1 cellular context compared by ENCODE assay signal in the genomic region with DNA sequence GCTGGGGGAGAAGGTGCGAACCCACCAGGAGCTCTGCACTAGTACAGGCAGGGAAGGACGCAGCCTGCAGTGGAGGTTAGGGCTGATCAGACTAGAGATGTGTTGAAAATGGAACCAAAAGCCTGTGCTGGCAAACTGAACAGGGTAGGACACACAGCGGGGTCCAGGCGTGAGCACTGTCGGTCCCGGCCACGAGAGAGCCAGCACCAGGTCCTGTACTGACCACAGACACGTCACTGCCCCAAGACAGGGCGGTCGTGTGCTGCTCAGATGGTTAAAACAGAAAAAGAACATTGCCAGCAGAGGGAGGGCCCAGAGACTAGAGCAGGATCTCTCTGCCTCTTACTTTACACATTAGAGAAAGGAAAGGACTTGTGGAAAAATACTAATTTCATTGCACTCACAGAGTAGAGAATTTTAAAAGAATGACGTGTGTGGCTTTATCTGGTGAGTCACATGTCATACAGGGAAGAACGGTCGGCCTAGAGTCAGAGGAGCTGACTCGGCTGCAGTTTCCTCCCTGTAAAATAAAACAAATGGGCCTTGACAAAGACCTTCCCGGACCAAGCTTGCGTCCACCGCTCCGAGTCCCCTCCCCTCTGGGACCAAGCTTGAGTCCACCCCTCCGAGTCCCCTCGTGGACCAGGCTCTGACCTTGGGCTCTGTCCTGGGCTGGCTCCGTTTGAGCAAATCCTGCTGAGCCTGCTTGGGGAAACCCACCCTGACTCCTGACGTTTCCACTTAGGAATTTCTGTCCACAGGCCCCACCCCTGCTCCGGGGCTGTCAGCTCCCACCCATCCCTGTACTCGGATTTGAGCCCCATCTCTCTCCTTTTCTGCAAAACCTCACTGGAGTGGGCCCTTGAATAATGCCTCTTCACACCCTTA.
A peak's percentile ranks its signal among the peaks of the same experiment; 100 is the strongest.
TF ChIP-seq lines count a peak whose summit lies in the region.

No MANE protein-coding gene starts in this region.

TF ChIP-seq in HepG2, 621 proteins besides CTCF, POLR2A, EP300 and RAD21 (continued from another document and continues in another):
- TF ChIP-seq, protein P1, sequence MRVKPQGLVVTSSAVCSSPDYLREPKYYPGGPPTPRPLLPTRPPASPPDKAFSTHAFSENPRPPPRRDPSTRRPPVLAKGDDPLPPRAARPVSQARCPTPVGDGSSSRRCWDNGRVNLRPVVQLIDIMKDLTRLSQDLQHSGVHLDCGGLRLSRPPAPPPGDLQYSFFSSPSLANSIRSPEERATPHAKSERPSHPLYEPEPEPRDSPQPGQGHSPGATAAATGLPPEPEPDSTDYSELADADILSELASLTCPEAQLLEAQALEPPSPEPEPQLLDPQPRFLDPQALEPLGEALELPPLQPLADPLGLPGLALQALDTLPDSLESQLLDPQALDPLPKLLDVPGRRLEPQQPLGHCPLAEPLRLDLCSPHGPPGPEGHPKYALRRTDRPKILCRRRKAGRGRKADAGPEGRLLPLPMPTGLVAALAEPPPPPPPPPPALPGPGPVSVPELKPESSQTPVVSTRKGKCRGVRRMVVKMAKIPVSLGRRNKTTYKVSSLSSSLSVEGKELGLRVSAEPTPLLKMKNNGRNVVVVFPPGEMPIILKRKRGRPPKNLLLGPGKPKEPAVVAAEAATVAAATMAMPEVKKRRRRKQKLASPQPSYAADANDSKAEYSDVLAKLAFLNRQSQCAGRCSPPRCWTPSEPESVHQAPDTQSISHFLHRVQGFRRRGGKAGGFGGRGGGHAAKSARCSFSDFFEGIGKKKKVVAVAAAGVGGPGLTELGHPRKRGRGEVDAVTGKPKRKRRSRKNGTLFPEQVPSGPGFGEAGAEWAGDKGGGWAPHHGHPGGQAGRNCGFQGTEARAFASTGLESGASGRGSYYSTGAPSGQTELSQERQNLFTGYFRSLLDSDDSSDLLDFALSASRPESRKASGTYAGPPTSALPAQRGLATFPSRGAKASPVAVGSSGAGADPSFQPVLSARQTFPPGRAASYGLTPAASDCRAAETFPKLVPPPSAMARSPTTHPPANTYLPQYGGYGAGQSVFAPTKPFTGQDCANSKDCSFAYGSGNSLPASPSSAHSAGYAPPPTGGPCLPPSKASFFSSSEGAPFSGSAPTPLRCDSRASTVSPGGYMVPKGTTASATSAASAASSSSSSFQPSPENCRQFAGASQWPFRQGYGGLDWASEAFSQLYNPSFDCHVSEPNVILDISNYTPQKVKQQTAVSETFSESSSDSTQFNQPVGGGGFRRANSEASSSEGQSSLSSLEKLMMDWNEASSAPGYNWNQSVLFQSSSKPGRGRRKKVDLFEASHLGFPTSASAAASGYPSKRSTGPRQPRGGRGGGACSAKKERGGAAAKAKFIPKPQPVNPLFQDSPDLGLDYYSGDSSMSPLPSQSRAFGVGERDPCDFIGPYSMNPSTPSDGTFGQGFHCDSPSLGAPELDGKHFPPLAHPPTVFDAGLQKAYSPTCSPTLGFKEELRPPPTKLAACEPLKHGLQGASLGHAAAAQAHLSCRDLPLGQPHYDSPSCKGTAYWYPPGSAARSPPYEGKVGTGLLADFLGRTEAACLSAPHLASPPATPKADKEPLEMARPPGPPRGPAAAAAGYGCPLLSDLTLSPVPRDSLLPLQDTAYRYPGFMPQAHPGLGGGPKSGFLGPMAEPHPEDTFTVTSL (CRISPR knock-in tag; IDR thresholded peaks at IDR 0.05; ENCODE audit: borderline replicate concordance): no peak
- TF ChIP-seq KDM5B (CRISPR knock-in tag; IDR thresholded peaks at IDR 0.05; ENCODE audit: borderline replicate concordance): peak; percentile 84
- no peak for TF ChIP-seq ATF7-NPFF (CRISPR knock-in tag; IDR thresholded peaks at IDR 0.05; ENCODE audit: low read depth)
- TF ChIP-seq, protein P2, sequence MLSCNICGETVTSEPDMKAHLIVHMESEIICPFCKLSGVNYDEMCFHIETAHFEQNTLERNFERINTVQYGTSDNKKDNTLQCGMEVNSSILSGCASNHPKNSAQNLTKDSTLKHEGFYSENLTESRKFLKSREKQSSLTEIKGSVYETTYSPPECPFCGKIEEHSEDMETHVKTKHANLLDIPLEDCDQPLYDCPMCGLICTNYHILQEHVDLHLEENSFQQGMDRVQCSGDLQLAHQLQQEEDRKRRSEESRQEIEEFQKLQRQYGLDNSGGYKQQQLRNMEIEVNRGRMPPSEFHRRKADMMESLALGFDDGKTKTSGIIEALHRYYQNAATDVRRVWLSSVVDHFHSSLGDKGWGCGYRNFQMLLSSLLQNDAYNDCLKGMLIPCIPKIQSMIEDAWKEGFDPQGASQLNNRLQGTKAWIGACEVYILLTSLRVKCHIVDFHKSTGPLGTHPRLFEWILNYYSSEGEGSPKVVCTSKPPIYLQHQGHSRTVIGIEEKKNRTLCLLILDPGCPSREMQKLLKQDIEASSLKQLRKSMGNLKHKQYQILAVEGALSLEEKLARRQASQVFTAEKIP (CRISPR knock-in tag; IDR thresholded peaks at IDR 0.05; ENCODE audit: borderline replicate concordance): no peak
- TF ChIP-seq ZNF776 (CRISPR knock-in tag; IDR thresholded peaks at IDR 0.05): no peak
- TF ChIP-seq NFE2 (CRISPR knock-in tag; IDR thresholded peaks at IDR 0.05): no peak
- peak; percentile 5; the same call in 1 of the 2 replicates for TF ChIP-seq HOXA3 (CRISPR knock-in tag; IDR thresholded peaks at IDR 0.05)
- TF ChIP-seq, protein P3, sequence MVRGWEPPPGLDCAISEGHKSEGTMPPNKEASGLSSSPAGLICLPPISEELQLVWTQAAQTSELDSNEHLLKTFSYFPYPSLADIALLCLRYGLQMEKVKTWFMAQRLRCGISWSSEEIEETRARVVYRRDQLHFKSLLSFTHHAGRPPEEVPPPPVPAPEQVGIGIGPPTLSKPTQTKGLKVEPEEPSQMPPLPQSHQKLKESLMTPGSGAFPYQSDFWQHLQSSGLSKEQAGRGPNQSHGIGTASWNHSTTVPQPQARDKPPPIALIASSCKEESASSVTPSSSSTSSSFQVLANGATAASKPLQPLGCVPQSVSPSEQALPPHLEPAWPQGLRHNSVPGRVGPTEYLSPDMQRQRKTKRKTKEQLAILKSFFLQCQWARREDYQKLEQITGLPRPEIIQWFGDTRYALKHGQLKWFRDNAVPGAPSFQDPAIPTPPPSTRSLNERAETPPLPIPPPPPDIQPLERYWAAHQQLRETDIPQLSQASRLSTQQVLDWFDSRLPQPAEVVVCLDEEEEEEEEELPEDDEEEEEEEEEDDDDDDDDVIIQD (CRISPR knock-in tag; IDR thresholded peaks at IDR 0.05; ENCODE audit: low read depth): 0 out of 2 replicates have a peak, but pooled peaks have one; percentile 12
- 0 out of 2 replicates have a peak, but pooled peaks have one; percentile 8 for TF ChIP-seq BHLHE40 (IDR thresholded peaks at IDR 0.05; ENCODE audit: low read length)
- TF ChIP-seq ZFP1 (CRISPR knock-in tag; IDR thresholded peaks at IDR 0.05): no peak
- TF ChIP-seq, protein P4, sequence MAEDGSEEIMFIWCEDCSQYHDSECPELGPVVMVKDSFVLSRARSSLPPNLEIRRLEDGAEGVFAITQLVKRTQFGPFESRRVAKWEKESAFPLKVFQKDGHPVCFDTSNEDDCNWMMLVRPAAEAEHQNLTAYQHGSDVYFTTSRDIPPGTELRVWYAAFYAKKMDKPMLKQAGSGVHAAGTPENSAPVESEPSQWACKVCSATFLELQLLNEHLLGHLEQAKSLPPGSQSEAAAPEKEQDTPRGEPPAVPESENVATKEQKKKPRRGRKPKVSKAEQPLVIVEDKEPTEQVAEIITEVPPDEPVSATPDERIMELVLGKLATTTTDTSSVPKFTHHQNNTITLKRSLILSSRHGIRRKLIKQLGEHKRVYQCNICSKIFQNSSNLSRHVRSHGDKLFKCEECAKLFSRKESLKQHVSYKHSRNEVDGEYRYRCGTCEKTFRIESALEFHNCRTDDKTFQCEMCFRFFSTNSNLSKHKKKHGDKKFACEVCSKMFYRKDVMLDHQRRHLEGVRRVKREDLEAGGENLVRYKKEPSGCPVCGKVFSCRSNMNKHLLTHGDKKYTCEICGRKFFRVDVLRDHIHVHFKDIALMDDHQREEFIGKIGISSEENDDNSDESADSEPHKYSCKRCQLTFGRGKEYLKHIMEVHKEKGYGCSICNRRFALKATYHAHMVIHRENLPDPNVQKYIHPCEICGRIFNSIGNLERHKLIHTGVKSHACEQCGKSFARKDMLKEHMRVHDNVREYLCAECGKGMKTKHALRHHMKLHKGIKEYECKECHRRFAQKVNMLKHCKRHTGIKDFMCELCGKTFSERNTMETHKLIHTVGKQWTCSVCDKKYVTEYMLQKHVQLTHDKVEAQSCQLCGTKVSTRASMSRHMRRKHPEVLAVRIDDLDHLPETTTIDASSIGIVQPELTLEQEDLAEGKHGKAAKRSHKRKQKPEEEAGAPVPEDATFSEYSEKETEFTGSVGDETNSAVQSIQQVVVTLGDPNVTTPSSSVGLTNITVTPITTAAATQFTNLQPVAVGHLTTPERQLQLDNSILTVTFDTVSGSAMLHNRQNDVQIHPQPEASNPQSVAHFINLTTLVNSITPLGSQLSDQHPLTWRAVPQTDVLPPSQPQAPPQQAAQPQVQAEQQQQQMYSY (CRISPR knock-in tag; IDR thresholded peaks at IDR 0.05): no peak
- no peak for TF ChIP-seq ZSCAN22 (CRISPR knock-in tag; IDR thresholded peaks at IDR 0.05)
- no peak for TF ChIP-seq ZNF44 (CRISPR knock-in tag; IDR thresholded peaks at IDR 0.05)
- TF ChIP-seq, protein P5, sequence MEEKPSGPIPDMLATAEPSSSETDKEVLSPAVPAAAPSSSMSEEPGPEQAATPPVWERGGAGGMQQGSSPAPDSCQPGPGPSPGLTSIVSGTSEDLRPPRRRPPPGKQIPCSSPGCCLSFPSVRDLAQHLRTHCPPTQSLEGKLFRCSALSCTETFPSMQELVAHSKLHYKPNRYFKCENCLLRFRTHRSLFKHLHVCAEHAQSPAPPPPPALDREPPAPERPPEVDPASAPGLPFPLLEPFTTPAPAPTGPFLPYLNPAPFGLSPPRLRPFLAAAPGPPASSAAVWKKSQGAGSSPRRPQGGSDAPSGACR (CRISPR knock-in tag; IDR thresholded peaks at IDR 0.05): peak; percentile 71; the same call in 1 of the 2 replicates
- TF ChIP-seq, protein P6, sequence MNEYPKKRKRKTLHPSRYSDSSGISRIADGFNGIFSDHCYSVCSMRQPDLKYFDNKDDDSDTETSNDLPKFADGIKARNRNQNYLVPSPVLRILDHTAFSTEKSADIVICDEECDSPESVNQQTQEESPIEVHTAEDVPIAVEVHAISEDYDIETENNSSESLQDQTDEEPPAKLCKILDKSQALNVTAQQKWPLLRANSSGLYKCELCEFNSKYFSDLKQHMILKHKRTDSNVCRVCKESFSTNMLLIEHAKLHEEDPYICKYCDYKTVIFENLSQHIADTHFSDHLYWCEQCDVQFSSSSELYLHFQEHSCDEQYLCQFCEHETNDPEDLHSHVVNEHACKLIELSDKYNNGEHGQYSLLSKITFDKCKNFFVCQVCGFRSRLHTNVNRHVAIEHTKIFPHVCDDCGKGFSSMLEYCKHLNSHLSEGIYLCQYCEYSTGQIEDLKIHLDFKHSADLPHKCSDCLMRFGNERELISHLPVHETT (CRISPR knock-in tag; conservative IDR thresholded peaks at IDR 0.05): no peak
- TF ChIP-seq TEAD2 (CRISPR knock-in tag; IDR thresholded peaks at IDR 0.05): no peak
- TF ChIP-seq ZNF501 (CRISPR knock-in tag; IDR thresholded peaks at IDR 0.05): peak; percentile 69
- TF ChIP-seq MED8 (CRISPR knock-in tag; IDR thresholded peaks at IDR 0.05; ENCODE audit: insufficient replicate concordance): no peak
- TF ChIP-seq ZFP90 (CRISPR knock-in tag; IDR thresholded peaks at IDR 0.05; ENCODE audit: borderline replicate concordance): no peak; the same call in 1 of the 2 replicates
- no peak; the same call in 1 of the 2 replicates for TF ChIP-seq ZBTB20 (CRISPR knock-in tag; IDR thresholded peaks at IDR 0.05; ENCODE audit: borderline replicate concordance, low read depth)
- TF ChIP-seq, protein P7, sequence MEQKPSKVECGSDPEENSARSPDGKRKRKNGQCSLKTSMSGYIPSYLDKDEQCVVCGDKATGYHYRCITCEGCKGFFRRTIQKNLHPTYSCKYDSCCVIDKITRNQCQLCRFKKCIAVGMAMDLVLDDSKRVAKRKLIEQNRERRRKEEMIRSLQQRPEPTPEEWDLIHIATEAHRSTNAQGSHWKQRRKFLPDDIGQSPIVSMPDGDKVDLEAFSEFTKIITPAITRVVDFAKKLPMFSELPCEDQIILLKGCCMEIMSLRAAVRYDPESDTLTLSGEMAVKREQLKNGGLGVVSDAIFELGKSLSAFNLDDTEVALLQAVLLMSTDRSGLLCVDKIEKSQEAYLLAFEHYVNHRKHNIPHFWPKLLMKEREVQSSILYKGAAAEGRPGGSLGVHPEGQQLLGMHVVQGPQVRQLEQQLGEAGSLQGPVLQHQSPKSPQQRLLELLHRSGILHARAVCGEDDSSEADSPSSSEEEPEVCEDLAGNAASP (CRISPR knock-in tag; IDR thresholded peaks at IDR 0.05; ENCODE audit: borderline replicate concordance): peak; percentile 54; the same call in 1 of the 2 replicates
- no peak for TF ChIP-seq ZNF563 (CRISPR knock-in tag; IDR thresholded peaks at IDR 0.05)
- TF ChIP-seq, protein P8, sequence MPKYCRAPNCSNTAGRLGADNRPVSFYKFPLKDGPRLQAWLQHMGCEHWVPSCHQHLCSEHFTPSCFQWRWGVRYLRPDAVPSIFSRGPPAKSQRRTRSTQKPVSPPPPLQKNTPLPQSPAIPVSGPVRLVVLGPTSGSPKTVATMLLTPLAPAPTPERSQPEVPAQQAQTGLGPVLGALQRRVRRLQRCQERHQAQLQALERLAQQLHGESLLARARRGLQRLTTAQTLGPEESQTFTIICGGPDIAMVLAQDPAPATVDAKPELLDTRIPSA (CRISPR knock-in tag; IDR thresholded peaks at IDR 0.05; ENCODE audit: borderline replicate concordance): no peak
- no peak for TF ChIP-seq KLF12 (CRISPR knock-in tag; IDR thresholded peaks at IDR 0.05; ENCODE audit: borderline replicate concordance)
- TF ChIP-seq RFX1 (IDR thresholded peaks at IDR 0.05): no peak
- TF ChIP-seq, protein P9, sequence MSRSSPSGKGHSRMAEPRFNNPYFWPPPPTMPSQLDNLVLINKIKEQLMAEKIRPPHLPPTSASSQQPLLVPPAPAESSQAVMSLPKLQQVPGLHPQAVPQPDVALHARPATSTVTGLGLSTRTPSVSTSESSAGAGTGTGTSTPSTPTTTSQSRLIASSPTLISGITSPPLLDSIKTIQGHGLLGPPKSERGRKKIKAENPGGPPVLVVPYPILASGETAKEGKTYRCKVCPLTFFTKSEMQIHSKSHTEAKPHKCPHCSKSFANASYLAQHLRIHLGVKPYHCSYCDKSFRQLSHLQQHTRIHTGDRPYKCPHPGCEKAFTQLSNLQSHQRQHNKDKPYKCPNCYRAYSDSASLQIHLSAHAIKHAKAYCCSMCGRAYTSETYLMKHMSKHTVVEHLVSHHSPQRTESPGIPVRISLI (CRISPR knock-in tag; IDR thresholded peaks at IDR 0.05; ENCODE audit: borderline replicate concordance): no peak
- peak; percentile 79 for TF ChIP-seq DMAP1 (CRISPR knock-in tag; IDR thresholded peaks at IDR 0.05)
- TF ChIP-seq ARHGAP35 (CRISPR knock-in tag; IDR thresholded peaks at IDR 0.05; ENCODE audit: borderline replicate concordance): no peak
- TF ChIP-seq GPN1 (CRISPR knock-in tag; IDR thresholded peaks at IDR 0.05; ENCODE audit: borderline replicate concordance): no peak
- TF ChIP-seq ZNF878 (CRISPR knock-in tag; IDR thresholded peaks at IDR 0.05): peak; percentile 17; the same call in 1 of the 2 replicates
- no peak for TF ChIP-seq TBX3 (IDR thresholded peaks at IDR 0.05; ENCODE audit: borderline replicate concordance)
- 0 out of 2 replicates have a peak, but pooled peaks have one; percentile 19 for TF ChIP-seq FOXA3 (CRISPR knock-in tag; IDR thresholded peaks at IDR 0.05)
- peak; percentile 71; the same call in 1 of the 2 replicates for TF ChIP-seq ZNF383 (CRISPR knock-in tag; IDR thresholded peaks at IDR 0.05; ENCODE audit: borderline replicate concordance)
- TF ChIP-seq REXO4 (CRISPR knock-in tag; IDR thresholded peaks at IDR 0.05; ENCODE audit: borderline replicate concordance): no peak
- TF ChIP-seq GABPB1 (CRISPR knock-in tag; IDR thresholded peaks at IDR 0.05): no peak; the same call in 1 of the 2 replicates
- no peak; the same call in 1 of the 2 replicates for TF ChIP-seq NKX3-1 (CRISPR knock-in tag; IDR thresholded peaks at IDR 0.05)
- TF ChIP-seq NR2F2 (IDR thresholded peaks at IDR 0.05; ENCODE audit: borderline replicate concordance, low read depth): no peak
- peak; percentile 59; the same call in 1 of the 2 replicates for TF ChIP-seq ZNF605 (CRISPR knock-in tag; IDR thresholded peaks at IDR 0.05)
- TF ChIP-seq MLLT10 (CRISPR knock-in tag; IDR thresholded peaks at IDR 0.05): no peak
- TF ChIP-seq MXI1 (IDR thresholded peaks at IDR 0.05; ENCODE audit: borderline replicate concordance, low read depth, low read length): peak; percentile 19; the same call in 1 of the 3 replicates
